Comparison of ENCODE assay signal across 14 cellular contexts in genomic region chr1:228106800-228107054, GRCh38.
"Had no signal": no experiment of that assay in that cellular context is flagged by ENCODE, and none has a peak within 500 bp of the region (broad histone marks: within the 10 kb centered on the region; RNA-seq: fewer than 3 reads in every experiment).

No MANE protein-coding gene starts in this region.

- H3K9me3 ChIP-seq: prostate gland had no signal

- H3K27ac ChIP-seq: dorsolateral prefrontal cortex, prostate gland, skin epidermis had no signal

- ATAC-seq: esophagus mucosa; left lobe of liver; right cardiac atrium; stimulated activated naive CD8-positive, alpha-beta T cell treated with anti-CD3 and anti-CD28 coated beads, Interleukin-15, Interleukin-2, amounts not matched to agents 100 U/mL and 50 U/mL, for 24 hours had no signal

- H3K27me3 ChIP-seq: dorsolateral prefrontal cortex had no signal

- H3K36me3 ChIP-seq: prostate gland had no signal

- DNase-seq: activated CD4-positive, alpha-beta T cell treated with anti-CD3 and anti-CD28 coated beads, Interleukin-2, amount 50 U/mL, for 4 hours; activated gamma-delta T cell; activated T-cell treated with anti-CD3 and anti-CD28 coated beads, Interleukin-2, amount 50 U/mL, for 48 hours; dorsolateral prefrontal cortex; islet precursor cell; right cardiac atrium; stimulated activated CD4-positive, alpha-beta T cell treated with anti-CD3 and anti-CD28 coated beads, Interleukin-4, amount 100 ng/mL, for 4 hours; stimulated activated CD8-positive, alpha-beta memory T cell treated with anti-CD3 and anti-CD28 coated beads, Interleukin-4, amount 100 ng/mL, for 48 hours; stimulated activated naive CD8-positive, alpha-beta T cell treated with anti-CD3 and anti-CD28 coated beads, Interleukin-15, Interleukin-2, amounts not matched to agents 100 U/mL and 50 U/mL, for 24 hours; trophoblast cell had no signal

- H3K4me3 ChIP-seq: prostate gland, skin epidermis had no signal
